ENCODE assay signal across 24 cellular contexts in genomic region chr22:44580756-44581435, GRCh38.
DNase-seq lines count a peak whose midpoint lies in the region; ATAC-seq and TF ChIP-seq lines count a peak whose summit lies in the region.
"Had no signal": no experiment of that assay in that cellular context is flagged by ENCODE, and none has a peak within 500 bp of the region (broad histone marks: within the 10 kb centered on the region; RNA-seq: fewer than 3 reads in every experiment).

No MANE protein-coding gene starts in this region.

- H3K27me3 ChIP-seq in heart right ventricle (peaks cover 0 to 21% (median 0%) of the 10 kb centered on the region in 7 donors), RWPE2 (ENCODE audit: insufficient read depth, poor library complexity, severe bottlenecking) (peaks cover 1% of the 10 kb centered on the region), upper lobe of right lung (peaks cover 12% of the 10 kb centered on the region)
- H3K27me3 ChIP-seq: BLaER1 had no signal

- H3K4me1 Mint-ChIP-seq in nephron: no peaks in the 10 kb centered on the region
- H3K4me1 Mint-ChIP-seq: activated B cell treated with CpG ODN at 0.5 μM for 24 hours; activated naive CD8-positive, alpha-beta T cell treated with anti-CD3 and anti-CD28 coated beads for 36 hours; central memory CD8-positive, alpha-beta T cell; neural crest cell had no signal

- no peak for ATAC-seq in left ventricle myocardium superior
- ATAC-seq in heart right ventricle: no peak
- no peak for ATAC-seq in RWPE2 (ENCODE audit: low read depth)
- no peak for ATAC-seq in upper lobe of right lung
- ATAC-seq: K562; stimulated activated naive CD8-positive, alpha-beta T cell treated with anti-CD3 and anti-CD28 coated beads, Interleukin-15, amount 100 ng/mL, for 72 hours had no signal

- no peaks in the 10 kb centered on the region for H3K9me3 ChIP-seq in heart right ventricle
- no peaks in the 10 kb centered on the region for H3K9me3 ChIP-seq in RWPE2 (ENCODE audit: severe bottlenecking)
- H3K9me3 ChIP-seq in upper lobe of right lung: no peaks in the 10 kb centered on the region
- H3K9me3 ChIP-seq: BLaER1, SJSA1, tibial artery had no signal

- H3K4me1 ChIP-seq in heart right ventricle (no peaks in the 10 kb centered on the region), RWPE2 (ENCODE audit: insufficient read depth, poor library complexity, severe bottlenecking) (no peaks in the 10 kb centered on the region), upper lobe of right lung (no peaks in the 10 kb centered on the region)
- H3K4me1 ChIP-seq: SJSA1, tibial artery had no signal

- DNase-seq in left ventricle myocardium superior: peak; percentile 13
- DNase-seq in heart right ventricle: no peak
- peak; percentile 30 for DNase-seq in RWPE2 (ENCODE audit: low spot score)
- peak; percentile 26 for DNase-seq in upper lobe of right lung
- DNase-seq in AG20443 (ENCODE audit: low spot score): no peak
- no peak for DNase-seq in COLO829 (ENCODE audit: low spot score)
- DNase-seq: activated B cell treated with CpG ODN at 0.5 μM for 24 hours; activated naive CD8-positive, alpha-beta T cell treated with anti-CD3 and anti-CD28 coated beads for 36 hours; COR-L47; DMS79; NCI-H1105; NCI-H2029; NCI-H226; stimulated activated CD8-positive, alpha-beta memory T cell treated with anti-CD3 and anti-CD28 coated beads, Interleukin-4, amount 100 ng/mL, for 48 hours; stimulated activated naive CD8-positive, alpha-beta T cell treated with anti-CD3 and anti-CD28 coated beads, Interleukin-15, amount 100 ng/mL, for 72 hours had no signal

- H3K36me3 Mint-ChIP-seq in nephron (ENCODE audit: low read depth): no peaks in the 10 kb centered on the region
- H3K36me3 Mint-ChIP-seq: activated CD4-positive, alpha-beta memory T cell treated with anti-CD3 and anti-CD28 coated beads for 36 hours; activated naive CD8-positive, alpha-beta T cell treated with anti-CD3 and anti-CD28 coated beads for 36 hours had no signal

- H3K27ac ChIP-seq in heart right ventricle (no peak overlapping the region), RWPE2 (ENCODE audit: poor library complexity, severe bottlenecking) (no peak overlapping the region), upper lobe of right lung (no peak overlapping the region)
- H3K27ac ChIP-seq: BLaER1, SJSA1, tibial artery had no signal

- H3K9me3 Mint-ChIP-seq in nephron: peaks cover 2% of the 10 kb centered on the region
- H3K9me3 Mint-ChIP-seq: activated B cell treated with CpG ODN at 0.5 μM for 24 hours; activated CD4-positive, alpha-beta memory T cell treated with anti-CD3 and anti-CD28 coated beads for 36 hours; activated naive CD8-positive, alpha-beta T cell treated with anti-CD3 and anti-CD28 coated beads for 36 hours; central memory CD8-positive, alpha-beta T cell; neural crest cell; stimulated activated naive CD8-positive, alpha-beta T cell treated with anti-CD3 and anti-CD28 coated beads, Interleukin-15, amount 100 ng/mL, for 72 hours had no signal

- H3K27ac Mint-ChIP-seq in nephron: peak overlapping the region; percentile 39 to 70 (median 67)
- H3K27ac Mint-ChIP-seq: activated B cell treated with CpG ODN at 0.5 μM for 24 hours; activated CD4-positive, alpha-beta memory T cell treated with anti-CD3 and anti-CD28 coated beads for 36 hours; activated naive CD8-positive, alpha-beta T cell treated with anti-CD3 and anti-CD28 coated beads for 36 hours; stimulated activated naive CD8-positive, alpha-beta T cell treated with anti-CD3 and anti-CD28 coated beads, Interleukin-15, amount 100 ng/mL, for 72 hours had no signal

- TF ChIP-seq CTCF in heart right ventricle (IDR thresholded peaks at IDR 0.05): no peak
- TF ChIP-seq CTCF in RWPE2 (IDR thresholded peaks at IDR 0.05; ENCODE audit: poor library complexity, severe bottlenecking): no peak
- TF ChIP-seq CTCF in nephron (IDR thresholded peaks at IDR 0.05; ENCODE audit: unreplicated experiment in 3 of 3): no peak
- TF ChIP-seq CTCF in upper lobe of right lung (IDR thresholded peaks at IDR 0.05): no peak

- intact Hi-C loops in left ventricle myocardium superior (cut with micrococcal nuclease) (no loop called here), heart right ventricle (cut with DNase I) (no loop called here), upper lobe of right lung (cut with DNase I) (no loop called here)

- H3K4me3 ChIP-seq in heart right ventricle (no peak overlapping the region), RWPE2 (ENCODE audit: severe bottlenecking) (no peak overlapping the region), upper lobe of right lung (no peak overlapping the region)
- H3K4me3 ChIP-seq: BLaER1, K562, lung, SJSA1, tibial artery had no signal

- H3K27me3 Mint-ChIP-seq in nephron (ENCODE audit: low read depth): peaks cover 40% of the 10 kb centered on the region

- H3K36me3 ChIP-seq in heart right ventricle (no peaks in the 10 kb centered on the region), RWPE2 (ENCODE audit: low read depth) (no peaks in the 10 kb centered on the region), upper lobe of right lung (no peaks in the 10 kb centered on the region)
- H3K36me3 ChIP-seq: BLaER1, SJSA1, tibial artery had no signal

- no peak overlapping the region for H3K4me3 Mint-ChIP-seq in nephron
- H3K4me3 Mint-ChIP-seq: activated B cell treated with CpG ODN at 0.5 μM for 24 hours; activated CD4-positive, alpha-beta memory T cell treated with anti-CD3 and anti-CD28 coated beads for 36 hours; activated naive CD8-positive, alpha-beta T cell treated with anti-CD3 and anti-CD28 coated beads for 36 hours; central memory CD8-positive, alpha-beta T cell; neural crest cell; stimulated activated naive CD8-positive, alpha-beta T cell treated with anti-CD3 and anti-CD28 coated beads, Interleukin-15, amount 100 ng/mL, for 72 hours had no signal

- 83 to 88% methylated on average over 21 of the region's 21 CpGs for WGBS in heart right ventricle, 2 donors

Comparison
In these comparisons a context has a peak if more than half of its experiments do, and no peak if none do; other contexts are left out.
1. DNase-seq: peak in left ventricle myocardium superior (single experiment), RWPE2 (single experiment) and upper lobe of right lung (single experiment); none in heart right ventricle (0 of 2), AG20443 (single experiment) and COLO829 (single experiment).